In genomic region chr2:187748958-187749357, GRCh38 we compare ENCODE assay signal across 20 cellular contexts.
"Had no signal": no experiment of that assay in that cellular context is flagged by ENCODE, and none has a peak within 500 bp of the region (broad histone marks: within the 10 kb centered on the region; RNA-seq: fewer than 3 reads in every experiment).

No MANE protein-coding gene starts in this region.

- ATAC-seq: activated naive CD8-positive, alpha-beta T cell treated with anti-CD3 and anti-CD28 coated beads, Interleukin-2, amount 50 U/mL, for 24 hours; body of pancreas; left ventricle myocardium superior; sciatic nerve had no signal

- H3K4me1 ChIP-seq: body of pancreas, heart left ventricle, suprapubic skin, tibial nerve, uterus had no signal

- FAIRE-seq: islet of Langerhans had no signal

- H3K27ac Mint-ChIP-seq: activated CD4-positive, alpha-beta memory T cell treated with anti-CD3 and anti-CD28 coated beads, Interleukin-2, amount 10 ng/mL, durations not matched to agents 7 days and 5 days; activated naive CD8-positive, alpha-beta T cell treated with anti-CD3 and anti-CD28 coated beads, Interleukin-2, amount 50 U/mL, for 24 hours; stimulated activated naive CD8-positive, alpha-beta T cell treated with anti-CD3 and anti-CD28 coated beads, Interleukin-15, Interleukin-2, amounts not matched to agents 100 ng/mL and 50 ng/mL, for 24 hours; WTC11 had no signal

- H3K4me3 Mint-ChIP-seq: activated CD4-positive, alpha-beta memory T cell treated with anti-CD3 and anti-CD28 coated beads, Interleukin-2, amount 10 ng/mL, durations not matched to agents 7 days and 5 days; activated naive CD8-positive, alpha-beta T cell treated with anti-CD3 and anti-CD28 coated beads, Interleukin-2, amount 50 U/mL, for 24 hours; stimulated activated naive CD8-positive, alpha-beta T cell treated with anti-CD3 and anti-CD28 coated beads, Interleukin-15, Interleukin-2, amounts not matched to agents 100 ng/mL and 50 ng/mL, for 24 hours; WTC11 had no signal

- DNase-seq: activated CD4-positive, alpha-beta memory T cell treated with anti-CD3 and anti-CD28 coated beads, Interleukin-2, amount 10 ng/mL, durations not matched to agents 7 days and 5 days; activated gamma-delta T cell; activated naive CD4-positive, alpha-beta T cell treated with anti-CD3 and anti-CD28 coated beads, Interleukin-2, amount 50 U/mL, for 16 hours; activated naive CD8-positive, alpha-beta T cell treated with anti-CD3 and anti-CD28 coated beads, Interleukin-2, amount 50 U/mL, for 24 hours; heart left ventricle; left ventricle myocardium superior; mammary epithelial cell; occipital lobe; stimulated activated CD4-positive, alpha-beta T cell treated with anti-CD3 and anti-CD28 coated beads, Interleukin-2, amount 100 ng/mL, for 48 hours; T-helper 9 cell; uterus had no signal

- H3K27me3 ChIP-seq: body of pancreas, cardiac muscle cell, heart left ventricle, suprapubic skin, tibial nerve, uterus had no signal

- H3K4me1 Mint-ChIP-seq: activated CD4-positive, alpha-beta memory T cell treated with anti-CD3 and anti-CD28 coated beads, Interleukin-2, amount 10 ng/mL, durations not matched to agents 7 days and 5 days; activated naive CD8-positive, alpha-beta T cell treated with anti-CD3 and anti-CD28 coated beads, Interleukin-2, amount 50 U/mL, for 24 hours had no signal

- H3K36me3 ChIP-seq: cardiac muscle cell, heart left ventricle, suprapubic skin, tibial nerve, uterus had no signal

- H3K4me3 ChIP-seq: body of pancreas, cardiac muscle cell, heart left ventricle, suprapubic skin, tibial nerve, uterus had no signal

- H3K27me3 Mint-ChIP-seq: activated CD4-positive, alpha-beta memory T cell treated with anti-CD3 and anti-CD28 coated beads, Interleukin-2, amount 10 ng/mL, durations not matched to agents 7 days and 5 days; activated naive CD8-positive, alpha-beta T cell treated with anti-CD3 and anti-CD28 coated beads, Interleukin-2, amount 50 U/mL, for 24 hours; stimulated activated naive CD8-positive, alpha-beta T cell treated with anti-CD3 and anti-CD28 coated beads, Interleukin-15, Interleukin-2, amounts not matched to agents 100 ng/mL and 50 ng/mL, for 24 hours had no signal

- H3K9me3 Mint-ChIP-seq: activated CD4-positive, alpha-beta memory T cell treated with anti-CD3 and anti-CD28 coated beads, Interleukin-2, amount 10 ng/mL, durations not matched to agents 7 days and 5 days; activated naive CD8-positive, alpha-beta T cell treated with anti-CD3 and anti-CD28 coated beads, Interleukin-2, amount 50 U/mL, for 24 hours; stimulated activated naive CD8-positive, alpha-beta T cell treated with anti-CD3 and anti-CD28 coated beads, Interleukin-15, Interleukin-2, amounts not matched to agents 100 ng/mL and 50 ng/mL, for 24 hours had no signal

- H3K27ac ChIP-seq: body of pancreas, cardiac muscle cell, epithelial cell of prostate, heart left ventricle, suprapubic skin, tibial nerve, uterus had no signal

- H3K9me3 ChIP-seq: body of pancreas, suprapubic skin, uterus had no signal
